Comparison of ENCODE assay signal across 27 cellular contexts in the genomic region with DNA sequence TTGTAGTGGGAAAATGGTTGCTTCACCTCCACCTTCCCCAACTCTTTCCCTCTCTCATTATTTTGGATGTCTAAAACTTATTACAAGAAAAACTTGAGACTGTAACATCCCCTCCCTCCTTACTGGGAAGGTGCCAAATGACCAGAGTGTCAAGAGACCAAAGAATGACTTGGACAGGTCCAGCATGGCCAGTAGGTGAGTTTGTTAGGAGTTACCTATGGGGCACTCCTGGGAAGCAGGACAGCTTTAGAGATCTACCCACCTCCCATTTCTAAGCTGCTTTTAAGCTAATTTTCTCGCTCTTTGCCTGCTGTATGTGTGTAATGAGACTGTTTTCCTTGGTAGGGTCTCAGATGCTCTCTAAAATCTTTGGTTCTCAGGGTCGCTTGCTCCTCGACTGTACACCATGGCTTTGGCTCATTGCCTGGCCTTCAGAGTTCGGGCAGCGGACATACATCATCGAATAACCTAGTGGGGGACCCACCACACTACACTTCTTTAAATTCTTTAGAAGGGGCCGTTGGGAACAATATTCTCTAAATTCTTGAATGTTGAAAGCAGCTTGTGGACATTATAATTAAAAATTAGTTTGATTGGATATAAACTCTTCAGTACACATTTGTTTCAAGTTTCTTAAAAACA. TPM values are rescaled to one million over a fixed set of nuclear protein-coding genes. Genes with fewer than 3 reads are reported as not detected.
DNase-seq lines count a peak whose midpoint lies in the region; ATAC-seq, FAIRE-seq and TF ChIP-seq lines count a peak whose summit lies in the region.
"Had no signal": no experiment of that assay in that cellular context is flagged by ENCODE, and none has a peak within 500 bp of the region (broad histone marks: within the 10 kb centered on the region; RNA-seq: fewer than 3 reads in every experiment).

No MANE protein-coding gene starts in this region.

- H3K4me3 ChIP-seq in A549, result no peak overlapping the region
- no peak overlapping the region for H3K4me3 ChIP-seq in right atrium auricular region
- H3K4me3 ChIP-seq in brain microvascular endothelial cell (ENCODE audit: low read depth, low read length), result no peak overlapping the region
- no peak overlapping the region for H3K4me3 ChIP-seq in left lung
- H3K4me3 ChIP-seq: PC-9, SJCRH30 had no signal

- no peak for DNase-seq in A549 (ENCODE audit: low read depth in 1 of 2, low spot score in 1 of 2)
- DNase-seq in CD4-positive, alpha-beta T cell, result no peak
- DNase-seq in HFFc6, result no peak
- no peak for DNase-seq in endothelial cell (ENCODE audit: low spot score)
- DNase-seq in right atrium auricular region (ENCODE audit: low spot score), result no peak
- DNase-seq in activated effector memory CD4-positive, alpha-beta T cell treated with Interleukin-2 at 50 U/mL for 16 hours, result no peak
- no peak for DNase-seq in brain microvascular endothelial cell
- DNase-seq in left lung, result no peak
- DNase-seq: C1 segment of cervical spinal cord, Calu3, IMR-90, MM.1S, NCI-H1048, NCI-H1417, NCI-H1694, NCI-H2029 treated with DMSO at 0.1 percent for 48 hours, NCI-H446 treated with DMSO at 0.1 percent for 48 hours, NCI-H82, PC-9, SJCRH30 had no signal

- H3K27me3 ChIP-seq in CD4-positive, alpha-beta T cell (ENCODE audit: control insufficient read depth, insufficient read depth, low read length), result no peaks in the 10 kb centered on the region
- H3K27me3 ChIP-seq in right atrium auricular region (no peaks in the 10 kb centered on the region), brain microvascular endothelial cell (replicated peaks) (no peaks in the 10 kb centered on the region), left lung (no peaks in the 10 kb centered on the region)
- H3K27me3 ChIP-seq: SJCRH30 had no signal

- 88% methylated on average over 7 of the region's 7 CpGs for WGBS in A549 (ENCODE audit: missing lambda C conversion rate)

- intact Hi-C loops in CD4-positive, alpha-beta T cell (cut with DNase I, micrococcal nuclease), result no loop called here
- intact Hi-C loops in left lung (cut with DNase I), result no loop called here

- no peak for FAIRE-seq in A549 (lab: Jason Lieb, UNC)
- FAIRE-seq: GM18507 had no signal

- H3K4me1 Mint-ChIP-seq in CD4-positive, alpha-beta T cell (ENCODE audit: low read depth), result no peaks in the 10 kb centered on the region
- H3K4me1 Mint-ChIP-seq in HFFc6 (ENCODE audit: low read depth) (no peaks in the 10 kb centered on the region), endothelial cell (ENCODE audit: unreplicated experiment) (no peaks in the 10 kb centered on the region)

- no peaks in the 10 kb centered on the region for H3K27me3 Mint-ChIP-seq in CD4-positive, alpha-beta T cell
- H3K27me3 Mint-ChIP-seq in HFFc6 (ENCODE audit: insufficient read depth), result no peaks in the 10 kb centered on the region
- H3K27me3 Mint-ChIP-seq in endothelial cell (ENCODE audit: unreplicated experiment), result no peaks in the 10 kb centered on the region

- no peak overlapping the region for H3K4me2 ChIP-seq in A549
- H3K4me2 ChIP-seq: KMS-11, PC-9 had no signal

- POLR2A ChIA-PET in A549 (lab: Yijun Ruan, JAX), result no interaction called here
- POLR2A ChIA-PET in CD4-positive, alpha-beta T cell (lab: Charles Lee), result no interaction called here

- peak; percentile 65 to 73 for ATAC-seq in A549
- ATAC-seq in CD4-positive, alpha-beta T cell (ENCODE audit: poor library complexity), result no peak
- ATAC-seq in left lung, result no peak
- ATAC-seq: Right ventricle myocardium inferior, SK-N-SH treated with all-trans-retinoic acid at 6 μM for 48 hours had no signal

- TF ChIP-seq RAD21 in A549 (conservative IDR thresholded peaks at IDR 0.05 in 1 of 2, IDR thresholded peaks at IDR 0.05 in 1 of 2), result no peak

- no peak for TF ChIP-seq CTCF in A549 (IDR thresholded peaks at IDR 0.05)
- no peak for TF ChIP-seq CTCF in CD4-positive, alpha-beta T cell (IDR thresholded peaks at IDR 0.05)
- TF ChIP-seq CTCF in HFFc6 (IDR thresholded peaks at IDR 0.05), result peak; percentile 27; the same call in 1 of the 2 replicates
- TF ChIP-seq CTCF in endothelial cell (IDR thresholded peaks at IDR 0.05; ENCODE audit: unreplicated experiment), result peak; percentile 18
- no peak for TF ChIP-seq CTCF in right atrium auricular region (IDR thresholded peaks at IDR 0.05)
- TF ChIP-seq CTCF in brain microvascular endothelial cell (IDR thresholded peaks at IDR 0.05; ENCODE audit: low read depth, low read length, missing control alignments), result no peak
- no peak for TF ChIP-seq CTCF in left lung (IDR thresholded peaks at IDR 0.05)

- TF ChIP-seq EP300 in A549 (IDR thresholded peaks at IDR 0.05), result no peak

- no peak for TF ChIP-seq POLR2A in A549 (IDR thresholded peaks at IDR 0.05; ENCODE audit: low read length)

- H3K4me1 ChIP-seq in A549 (no peaks in the 10 kb centered on the region), right atrium auricular region (no peaks in the 10 kb centered on the region), left lung (no peaks in the 10 kb centered on the region)

- no peak overlapping the region for H3K4me3 Mint-ChIP-seq in CD4-positive, alpha-beta T cell
- H3K4me3 Mint-ChIP-seq in HFFc6 (no peak overlapping the region), endothelial cell (ENCODE audit: unreplicated experiment) (no peak overlapping the region)

- CTCF ChIA-PET in A549 (lab: Yijun Ruan, JAX), result interaction anchor here (0.7 to 1.6 kb wide), 2 partner anchors 13 to 21 kb away, joined by 3 read pairs; no protein-coding TSS in a partner anchor
- CTCF ChIA-PET in CD4-positive, alpha-beta T cell (lab: Charles Lee), result no interaction called here

- no peaks in the 10 kb centered on the region for H3K9me3 ChIP-seq in A549
- no peaks in the 10 kb centered on the region for H3K9me3 ChIP-seq in CD4-positive, alpha-beta T cell (ENCODE audit: control insufficient read depth, low read length)
- H3K9me3 ChIP-seq in right atrium auricular region, result no peaks in the 10 kb centered on the region
- H3K9me3 ChIP-seq in left lung, result no peaks in the 10 kb centered on the region
- H3K9me3 ChIP-seq: SJCRH30 had no signal

- in situ Hi-C loops in brain microvascular endothelial cell (cut with HindIII; ENCODE audit: low pct_ligation_motif_present, low sequenced_read_pairs), result no loop called here

- no peaks in the 10 kb centered on the region for H3K9me3 Mint-ChIP-seq in CD4-positive, alpha-beta T cell
- H3K9me3 Mint-ChIP-seq in HFFc6 (no peaks in the 10 kb centered on the region), endothelial cell (ENCODE audit: unreplicated experiment) (no peaks in the 10 kb centered on the region)

- H3K36me3 ChIP-seq in right atrium auricular region (no peaks in the 10 kb centered on the region), brain microvascular endothelial cell (replicated peaks) (peaks cover 2% of the 10 kb centered on the region), left lung (peaks cover 0 to 67% of the 10 kb centered on the region in 2 donors)

- H3K27ac ChIP-seq in A549 (no peak overlapping the region), right atrium auricular region (no peak overlapping the region), brain microvascular endothelial cell (no peak overlapping the region), left lung (no peak overlapping the region)
- H3K27ac ChIP-seq in CD4-positive, alpha-beta T cell (ENCODE audit: low read depth, low read length), result no peak overlapping the region
- H3K27ac ChIP-seq: KMS-11, PC-9, SJCRH30 had no signal

- H3K27ac Mint-ChIP-seq in CD4-positive, alpha-beta T cell, result peak overlapping the region; percentile 30
- no peak overlapping the region for H3K27ac Mint-ChIP-seq in HFFc6
- no peak overlapping the region for H3K27ac Mint-ChIP-seq in endothelial cell (ENCODE audit: unreplicated experiment)

- H3K36me3 Mint-ChIP-seq in CD4-positive, alpha-beta T cell (ENCODE audit: low read depth), result peaks cover 57% of the 10 kb centered on the region
- H3K36me3 Mint-ChIP-seq in HFFc6 (ENCODE audit: low read depth), result peaks cover 11% of the 10 kb centered on the region
- H3K36me3 Mint-ChIP-seq in endothelial cell (ENCODE audit: low read depth, unreplicated experiment), result peaks cover 4% of the 10 kb centered on the region

TF ChIP-seq in A549, 52 proteins besides CTCF, POLR2A, EP300 and RAD21 (continues in another document):
- TF ChIP-seq, protein P1, sequence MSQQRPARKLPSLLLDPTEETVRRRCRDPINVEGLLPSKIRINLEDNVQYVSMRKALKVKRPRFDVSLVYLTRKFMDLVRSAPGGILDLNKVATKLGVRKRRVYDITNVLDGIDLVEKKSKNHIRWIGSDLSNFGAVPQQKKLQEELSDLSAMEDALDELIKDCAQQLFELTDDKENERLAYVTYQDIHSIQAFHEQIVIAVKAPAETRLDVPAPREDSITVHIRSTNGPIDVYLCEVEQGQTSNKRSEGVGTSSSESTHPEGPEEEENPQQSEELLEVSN (IDR thresholded peaks at IDR 0.05; ENCODE audit: borderline replicate concordance, low read depth), result no peak
- TF ChIP-seq CHD4 (IDR thresholded peaks at IDR 0.05; ENCODE audit: borderline replicate concordance) (no peak), HDAC2 (IDR thresholded peaks at IDR 0.05) (no peak)

RNA-seq across cellular contexts. Expression of a gene that starts 45.2 kb away (rescaled TPM):
- polyA plus RNA-seq in A549 (2011; rRNA removed) (54.0 and 69.5 TPM in 2 replicates), A549 (2017; fragmentation: RNase III; extraction: RNeasy Plus Mini Kit Qiagen cat#74134 plus additional on column Dnase treatment) (22.7 to 23.3 TPM (median 23.1 TPM) in 3 replicates)
- polyA plus RNA-seq in A549 (2012; cell fraction: cytosol; rRNA removed), result 11.2 and 12.2 TPM in 2 replicates
- 6.1 and 11.3 TPM in 2 replicates for polyA plus RNA-seq in A549 (2012; cell fraction: nucleus; rRNA removed)
- polyA minus RNA-seq in A549 (2011; rRNA and poly(A)+ RNA removed), result 33.9 and 37.4 TPM in 2 replicates
- 1 to 10 TPM; 4.7 to 5.2 TPM for total RNA-seq in CD4-positive, alpha-beta T cell
- total RNA-seq in HFFc6 (2021; fragmentation: NEBNext Ultra II Directional; extraction: Animal tissue kit (Norgen Biotek cat#: 25700)), result 10 to 100 TPM; 23.9 to 34.7 (median 30.1) TPM
- total RNA-seq in endothelial cell (ENCODE audit: unreplicated experiment) (24.7 TPM), right atrium auricular region (10 to 100 TPM; 12.0 to 16.2 TPM), left lung (10 to 100 TPM; 29.3 to 29.9 TPM)

RNA-seq across cellular contexts. Expression of a gene that starts 53.8 kb away (rescaled TPM):
- polyA plus RNA-seq in A549 (2011; rRNA removed), result 0.01 TPM in 1 of 2 replicates, not detected in the other
- polyA plus RNA-seq in A549 (2012; cell fraction: cytosol; rRNA removed), result not detected in 2 replicates
- not detected in 2 replicates for polyA plus RNA-seq in A549 (2012; cell fraction: nucleus; rRNA removed)
- not detected in 3 replicates for polyA plus RNA-seq in A549 (2017; fragmentation: RNase III; extraction: RNeasy Plus Mini Kit Qiagen cat#74134 plus additional on column Dnase treatment)
- not detected in 2 replicates for polyA minus RNA-seq in A549 (2011; rRNA and poly(A)+ RNA removed)
- under 1 TPM in 1 of 2 experiments, not detected in 1; 0.11 TPM for total RNA-seq in CD4-positive, alpha-beta T cell
- not detected for total RNA-seq in HFFc6 (2021; fragmentation: NEBNext Ultra II Directional; extraction: Animal tissue kit (Norgen Biotek cat#: 25700))
- not detected for total RNA-seq in endothelial cell (ENCODE audit: unreplicated experiment)
- total RNA-seq in right atrium auricular region, result 1 to 10 TPM in 1 of 2 donors, under 1 TPM in 1; 0.15 to 1.3 TPM
- 10 to 100 TPM in 1 of 2 donors, 1 to 10 TPM in 1; 6.8 to 21.9 TPM for total RNA-seq in left lung
- total RNA-seq: A673, Calu3, H4, IMR-90, PC-9, RPMI7951, SJCRH30 had no signal
- polyA plus RNA-seq: IMR-90 had no signal

Comparison
In these comparisons a context has a peak if more than half of its experiments do, and no peak if none do; other contexts are left out.
1. ATAC-seq: peak in A549 (2 of 2); none in CD4-positive, alpha-beta T cell (single experiment) and left lung (single experiment).
2. CTCF ChIP-seq: peak in HFFc6 (single experiment) and endothelial cell (single experiment); none in A549 (single experiment), CD4-positive, alpha-beta T cell (single experiment), right atrium auricular region (0 of 2), brain microvascular endothelial cell (single experiment) and left lung (0 of 2).